Comparison of ENCODE assay signal across 8 cellular contexts in the genomic region with DNA sequence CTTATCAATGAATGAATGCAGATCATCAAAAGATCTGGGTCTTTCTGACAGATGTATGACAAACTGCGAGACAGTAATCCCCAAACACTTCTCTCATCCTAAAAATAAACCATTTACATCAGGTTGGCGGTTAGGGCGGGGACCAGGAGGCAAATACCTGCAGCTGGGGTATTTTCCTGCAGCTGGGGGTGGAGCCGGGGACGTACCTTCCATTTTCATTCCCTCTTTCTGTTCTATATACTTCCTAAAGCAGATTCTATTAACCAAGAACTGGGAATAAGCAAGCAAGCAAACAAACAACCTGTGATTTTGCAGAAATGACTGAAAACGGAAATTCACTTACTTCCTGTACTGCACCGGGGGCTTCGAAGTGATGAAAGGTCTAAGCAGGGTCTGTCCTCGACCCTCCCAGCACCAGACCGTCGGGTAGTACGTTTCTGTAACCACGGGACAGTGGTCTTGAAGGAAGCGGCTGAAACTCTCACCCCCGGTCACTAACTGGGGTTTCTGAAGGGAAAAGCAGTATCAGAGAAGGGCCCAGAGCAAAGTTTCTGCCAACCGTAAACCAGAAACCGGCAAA. TPM values are rescaled to one million over a fixed set of nuclear protein-coding genes. Genes with fewer than 3 reads are reported as not detected.
DNase-seq lines count a peak whose midpoint lies in the region; TF ChIP-seq lines count a peak whose summit lies in the region.

No MANE protein-coding gene starts in this region.

- peak; percentile 70 for DNase-seq in GM12865 (ENCODE audit: low read depth)
- DNase-seq in epithelial cell of prostate (ENCODE audit: low read depth, low spot score): no peak
- DNase-seq in NCI-H2196 treated with DMSO at 0.1 percent for 48 hours (lab: John Stamatoyannopoulos, UW; ENCODE audit: unreplicated experiment): no peak
- no peak for DNase-seq in AG08396 (ENCODE audit: low spot score)
- DNase-seq in T1000 (lab: John Stamatoyannopoulos, UW): no peak

- H3K9me3 ChIP-seq in HUES64 (ENCODE audit: insufficient read depth, low read depth, low read length): peaks cover 8% of the 10 kb centered on the region
- no peaks in the 10 kb centered on the region for H3K9me3 ChIP-seq in neutrophil

- H3K27ac ChIP-seq in HUES64 (ENCODE audit: low read depth, low read length) (peak overlapping the region; percentile 3; the same call in 1 of the 2 replicates), VCaP (peak overlapping the region; percentile 75), epithelial cell of prostate (peak overlapping the region; percentile 85), neutrophil (peak overlapping the region; percentile 88)

- TF ChIP-seq CTCF in GM12865 (IDR thresholded peaks at IDR 0.05; ENCODE audit: insufficient read depth, low read depth, low read length, missing control alignments) (no peak), VCaP (conservative IDR thresholded peaks at IDR 0.05) (no peak), neutrophil (IDR thresholded peaks at IDR 0.05) (no peak)

- 15% methylated on average over 17 of the region's 17 CpGs for WGBS in HUES64

- no peaks in the 10 kb centered on the region for H3K4me1 ChIP-seq in HUES64 (ENCODE audit: insufficient read depth, low read length)
- H3K4me1 ChIP-seq in neutrophil (ENCODE audit: control insufficient read depth in 1 of 2, insufficient read depth in 1 of 2, low read depth in 1 of 2, low read length in 1 of 2): peaks cover 29 to 41% of the 10 kb centered on the region in 2 experiments

- H3K27me3 ChIP-seq in HUES64 (ENCODE audit: insufficient read depth, low read length) (peaks cover 18% of the 10 kb centered on the region; the same call in 1 of the 2 replicates), neutrophil (no peaks in the 10 kb centered on the region)

- peaks cover 7% of the 10 kb centered on the region for H3K36me3 ChIP-seq in HUES64 (ENCODE audit: insufficient read depth, low read length)
- H3K36me3 ChIP-seq in neutrophil: peaks cover 25% of the 10 kb centered on the region

- peak overlapping the region; percentile 82 for H3K9ac ChIP-seq in HUES64 (ENCODE audit: low read depth, low read length)

- H3K4me3 ChIP-seq in GM12865 (ENCODE audit: low read depth, low read length) (peak overlapping the region; percentile 87), HUES64 (ENCODE audit: low read length) (peak overlapping the region; percentile 89), neutrophil (ENCODE audit: low read depth in 1 of 2, low read length in 1 of 2) (peak overlapping the region; percentile 71 to 95)

RNA-seq across cellular contexts. Expression of a gene that starts 1.2 kb away (rescaled TPM):
- polyA plus RNA-seq in HUES64 (2013, experiment 1 of 2): 6.1 TPM
- polyA plus RNA-seq in HUES64 (2013, experiment 2 of 2): 7.3 TPM

RNA-seq across cellular contexts. Expression of a gene that starts 37.3 kb away (rescaled TPM):
- 25.4 TPM for polyA plus RNA-seq in HUES64 (2013, experiment 1 of 2)
- polyA plus RNA-seq in HUES64 (2013, experiment 2 of 2): 31.2 TPM

Comparison
In these comparisons a context has a peak if more than half of its experiments do, and no peak if none do; other contexts are left out.
1. H3K27ac ChIP-seq: peak in every context shown above with its lines; median percentile 88 in neutrophil; 85 in epithelial cell of prostate; 75 in VCaP; 3 in HUES64.